20 cellular contexts compared by ENCODE assay signal in the genomic region with DNA sequence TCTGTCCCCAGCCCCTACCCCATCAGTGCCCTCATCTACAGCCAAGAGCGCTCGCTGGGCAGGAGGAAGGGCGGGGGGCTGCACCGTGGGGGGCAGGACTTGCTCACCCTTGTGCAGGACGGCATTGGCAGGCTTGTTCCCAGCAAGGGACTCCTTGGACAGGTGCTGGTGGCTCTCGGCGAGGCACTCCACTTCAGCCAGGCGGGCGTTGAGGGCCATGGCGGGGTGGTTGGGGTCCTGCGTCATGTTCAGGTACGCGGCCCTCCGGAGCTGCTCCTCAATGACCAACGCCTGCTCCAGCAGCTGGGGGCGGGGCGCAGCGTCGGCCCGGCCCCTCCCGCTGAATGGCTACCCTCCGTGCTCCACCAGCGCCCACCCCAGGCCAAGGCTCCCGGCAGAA.
DNase-seq lines count a peak whose midpoint lies in the region; ATAC-seq and TF ChIP-seq lines count a peak whose summit lies in the region.
"Had no signal": no experiment of that assay in that cellular context is flagged by ENCODE, and none has a peak within 500 bp of the region (broad histone marks: within the 10 kb centered on the region; RNA-seq: fewer than 3 reads in every experiment).

No MANE protein-coding gene starts in this region.

- no peak overlapping the region for H2BK15ac ChIP-seq in neuronal stem cell (ENCODE audit: low read length)

- H3K36me3 Mint-ChIP-seq in activated CD4-positive, alpha-beta T cell treated with anti-CD3 and anti-CD28 coated beads for 36 hours (ENCODE audit: low read depth), result no peaks in the 10 kb centered on the region
- peaks cover 2% of the 10 kb centered on the region for H3K36me3 Mint-ChIP-seq in chondrocyte (ENCODE audit: low read depth)
- no peaks in the 10 kb centered on the region for H3K36me3 Mint-ChIP-seq in activated T-helper 2 cell treated with anti-CD3 and anti-CD28 coated beads, Interferon-gamma antibody, Interleukin-2, Interleukin-4, amounts not matched to agents 10 μg/mL and 5 μg/mL and 100 μg/mL, durations not matched to agents 14 hours and 24 hours and 36 hours (ENCODE audit: low read depth)
- H3K36me3 Mint-ChIP-seq: CD8-positive, alpha-beta memory T cell had no signal

- H3K27me3 ChIP-seq in neuronal stem cell (ENCODE audit: control insufficient read depth in 3 of 3, insufficient read depth in 3 of 3, low read depth in 1 of 3, low read length in 3 of 3), result peaks cover 0 to 4% (median 0%) of the 10 kb centered on the region in 3 experiments

- no peak overlapping the region for H3K4me3 Mint-ChIP-seq in activated CD4-positive, alpha-beta T cell treated with anti-CD3 and anti-CD28 coated beads for 36 hours
- H3K4me3 Mint-ChIP-seq in chondrocyte (ENCODE audit: unreplicated experiment), result no peak overlapping the region
- no peak overlapping the region for H3K4me3 Mint-ChIP-seq in activated T-helper 2 cell treated with anti-CD3 and anti-CD28 coated beads, Interferon-gamma antibody, Interleukin-2, Interleukin-4, amounts not matched to agents 10 μg/mL and 5 μg/mL and 100 μg/mL, durations not matched to agents 14 hours and 24 hours and 36 hours (ENCODE audit: low read depth)
- H3K4me3 Mint-ChIP-seq: CD8-positive, alpha-beta memory T cell had no signal

- H3K4me1 Mint-ChIP-seq in activated CD4-positive, alpha-beta T cell treated with anti-CD3 and anti-CD28 coated beads for 36 hours, result no peaks in the 10 kb centered on the region
- H3K4me1 Mint-ChIP-seq in chondrocyte (ENCODE audit: low read depth), result no peaks in the 10 kb centered on the region
- no peaks in the 10 kb centered on the region for H3K4me1 Mint-ChIP-seq in activated T-helper 2 cell treated with anti-CD3 and anti-CD28 coated beads, Interferon-gamma antibody, Interleukin-2, Interleukin-4, amounts not matched to agents 10 μg/mL and 5 μg/mL and 100 μg/mL, durations not matched to agents 14 hours and 24 hours and 36 hours (ENCODE audit: low read depth)
- H3K4me1 Mint-ChIP-seq: CD8-positive, alpha-beta memory T cell had no signal

- H3K4me1 ChIP-seq in neuronal stem cell (ENCODE audit: control insufficient read depth in 2 of 2, insufficient read depth in 1 of 2, low read depth in 1 of 2, low read length in 2 of 2), result no peaks in the 10 kb centered on the region

- POLR2A ChIA-PET in activated CD4-positive, alpha-beta T cell treated with anti-CD3 and anti-CD28 coated beads for 36 hours (lab: Charles Lee), result no interaction called here

- CTCF ChIA-PET in activated CD4-positive, alpha-beta T cell treated with anti-CD3 and anti-CD28 coated beads for 36 hours (lab: Charles Lee), result no interaction called here

- no peak overlapping the region for H2AFZ ChIP-seq in neuronal stem cell (ENCODE audit: low read length)

- peak overlapping the region; percentile 44 for H3K23ac ChIP-seq in neuronal stem cell (ENCODE audit: low read depth, low read length, poor library complexity)

- H4K91ac ChIP-seq in neuronal stem cell (ENCODE audit: low read depth, low read length, poor library complexity), result no peak overlapping the region

- TF ChIP-seq CTCF in chondrocyte (IDR thresholded peaks at IDR 0.05), result no peak

- no peaks in the 10 kb centered on the region for H3K9me3 Mint-ChIP-seq in activated CD4-positive, alpha-beta T cell treated with anti-CD3 and anti-CD28 coated beads for 36 hours (ENCODE audit: low read depth)
- no peaks in the 10 kb centered on the region for H3K9me3 Mint-ChIP-seq in chondrocyte (ENCODE audit: low read depth)
- H3K9me3 Mint-ChIP-seq in activated T-helper 2 cell treated with anti-CD3 and anti-CD28 coated beads, Interferon-gamma antibody, Interleukin-2, Interleukin-4, amounts not matched to agents 10 μg/mL and 5 μg/mL and 100 μg/mL, durations not matched to agents 14 hours and 24 hours and 36 hours, result no peaks in the 10 kb centered on the region
- H3K9me3 Mint-ChIP-seq: CD8-positive, alpha-beta memory T cell had no signal

- no peak overlapping the region for H3K4me3 ChIP-seq in neuronal stem cell (ENCODE audit: low read length in 2 of 2)

- H3K4me2 ChIP-seq in neuronal stem cell (ENCODE audit: insufficient read depth, low read length, poor library complexity, severe bottlenecking), result no peak overlapping the region

- no peak overlapping the region for H3K27ac Mint-ChIP-seq in activated CD4-positive, alpha-beta T cell treated with anti-CD3 and anti-CD28 coated beads for 36 hours
- H3K27ac Mint-ChIP-seq in chondrocyte (ENCODE audit: unreplicated experiment), result no peak overlapping the region
- H3K27ac Mint-ChIP-seq in activated T-helper 2 cell treated with anti-CD3 and anti-CD28 coated beads, Interferon-gamma antibody, Interleukin-2, Interleukin-4, amounts not matched to agents 10 μg/mL and 5 μg/mL and 100 μg/mL, durations not matched to agents 14 hours and 24 hours and 36 hours, result no peak overlapping the region
- H3K27ac Mint-ChIP-seq: CD8-positive, alpha-beta memory T cell had no signal

- ATAC-seq in activated CD4-positive, alpha-beta T cell treated with anti-CD3 and anti-CD28 coated beads for 36 hours, result no peak
- ATAC-seq in GM21576 (IDR thresholded peaks at IDR 0.05; ENCODE audit: unreplicated experiment), result no peak

- H4K8ac ChIP-seq in neuronal stem cell (ENCODE audit: low read depth, low read length), result no peak overlapping the region

- H3K9ac ChIP-seq in neuronal stem cell (ENCODE audit: low read depth, low read length, poor library complexity), result peak overlapping the region; percentile 70

- peak; percentile 2 for DNase-seq in activated CD4-positive, alpha-beta T cell treated with anti-CD3 and anti-CD28 coated beads for 36 hours
- no peak for DNase-seq in activated CD4-positive, alpha-beta T cell treated with anti-CD3 and anti-CD28 coated beads for 1 hour
- peak; percentile 66 for DNase-seq in ELF-1 (ENCODE audit: low read depth, low spot score)
- DNase-seq in chondrocyte (ENCODE audit: low spot score), result peak; percentile 82
- no peak for DNase-seq in neuronal stem cell (ENCODE audit: low spot score)
- DNase-seq in stimulated activated CD4-positive, alpha-beta T cell treated with anti-CD3 and anti-CD28 coated beads, Interleukin-2, amount 100 ng/mL, for 48 hours, result no peak
- no peak for DNase-seq in activated T-helper 2 cell treated with anti-CD3 and anti-CD28 coated beads, Interferon-gamma antibody, Interleukin-2, Interleukin-4, amounts not matched to agents 10 μg/mL and 5 μg/mL and 100 μg/mL, durations not matched to agents 14 hours and 24 hours and 36 hours (ENCODE audit: low spot score)
- DNase-seq: AML-193, Calu3, DMS153, HCEC 1CT, Kasumi-1, NCI-H1694, NCI-H2081, NCI-H2171 treated with DMSO at 0.1 percent for 48 hours, NCI-H524 treated with DMSO at 0.1 percent for 48 hours, NCI-H82 had no signal

- no peak overlapping the region for H3K27ac ChIP-seq in neuronal stem cell (replicated peaks; ENCODE audit: low read length)
- H3K27ac ChIP-seq: C4-2B had no signal

- H3K14ac ChIP-seq in neuronal stem cell (ENCODE audit: low read length), result no peak overlapping the region

- no peaks in the 10 kb centered on the region for H3K36me3 ChIP-seq in neuronal stem cell (replicated peaks in 1 of 2; ENCODE audit: control insufficient read depth in 2 of 2, insufficient read depth in 2 of 2, low read length in 2 of 2)

- WGBS in neuronal stem cell (ENCODE audit: extremely low coverage in 2 of 2, insufficient read length in 2 of 2, insufficient replicate concordance in 1 of 2), 2 donors, result no CpG with 5 or more reads among the region's 24 CpGs

- H2AK5ac ChIP-seq in neuronal stem cell (ENCODE audit: low read depth, low read length), result peak overlapping the region; percentile 56

- H3K79me1 ChIP-seq in neuronal stem cell (ENCODE audit: low read depth, low read length), result no peaks in the 10 kb centered on the region

- intact Hi-C loops in activated CD4-positive, alpha-beta T cell treated with anti-CD3 and anti-CD28 coated beads for 36 hours (cut with DNase I, micrococcal nuclease), result loop anchor here (1.0 to 5.0 kb wide), 4 partner anchors 62 to 135 kb away; partner anchors contain the start of gene HES3 (in 1 of the 2)
- intact Hi-C loops in activated T-helper 2 cell treated with anti-CD3 and anti-CD28 coated beads, Interferon-gamma antibody, Interleukin-2, Interleukin-4, amounts not matched to agents 10 μg/mL and 5 μg/mL and 100 μg/mL, durations not matched to agents 14 hours and 24 hours and 36 hours (cut with micrococcal nuclease), result no loop called here

- no peak overlapping the region for H3K4ac ChIP-seq in neuronal stem cell (ENCODE audit: low read length)

- H3K18ac ChIP-seq in neuronal stem cell (ENCODE audit: low read length), result peak overlapping the region; percentile 70

- H2BK12ac ChIP-seq in neuronal stem cell (ENCODE audit: low read length), result no peak overlapping the region

- no peak overlapping the region for H2BK5ac ChIP-seq in neuronal stem cell (ENCODE audit: low read length)

- H3K9me3 ChIP-seq in neuronal stem cell (replicated peaks in 1 of 2; ENCODE audit: control insufficient read depth in 2 of 2, insufficient read depth in 1 of 2, low read depth in 1 of 2, low read length in 2 of 2), result peaks cover 0 to 5% of the 10 kb centered on the region in 2 donors

- H3K27me3 Mint-ChIP-seq in activated CD4-positive, alpha-beta T cell treated with anti-CD3 and anti-CD28 coated beads for 36 hours, result peaks cover 11% of the 10 kb centered on the region
- H3K27me3 Mint-ChIP-seq in chondrocyte (ENCODE audit: low read depth), result peaks cover 7% of the 10 kb centered on the region
- H3K27me3 Mint-ChIP-seq in activated T-helper 2 cell treated with anti-CD3 and anti-CD28 coated beads, Interferon-gamma antibody, Interleukin-2, Interleukin-4, amounts not matched to agents 10 μg/mL and 5 μg/mL and 100 μg/mL, durations not matched to agents 14 hours and 24 hours and 36 hours (ENCODE audit: low read depth), result peaks cover 3% of the 10 kb centered on the region

- H2BK120ac ChIP-seq in neuronal stem cell (ENCODE audit: low read depth, low read length), result no peak overlapping the region

Comparison
In these comparisons a context has a peak if more than half of its experiments do, and no peak if none do; other contexts are left out.
1. DNase-seq: peak in activated CD4-positive, alpha-beta T cell treated with anti-CD3 and anti-CD28 coated beads for 36 hours (single experiment), ELF-1 (single experiment) and chondrocyte (single experiment); none in activated CD4-positive, alpha-beta T cell treated with anti-CD3 and anti-CD28 coated beads for 1 hour (single experiment), neuronal stem cell (single experiment), stimulated activated CD4-positive, alpha-beta T cell treated with anti-CD3 and anti-CD28 coated beads, Interleukin-2, amount 100 ng/mL, for 48 hours (0 of 2) and activated T-helper 2 cell treated with anti-CD3 and anti-CD28 coated beads, Interferon-gamma antibody, Interleukin-2, Interleukin-4, amounts not matched to agents 10 μg/mL and 5 μg/mL and 100 μg/mL, durations not matched to agents 14 hours and 24 hours and 36 hours (single experiment).